ENCODE assay signal across 1 cellular context in genomic region chr17:48123776-48124388, GRCh38.
TF ChIP-seq lines count a peak whose summit lies in the region.

No MANE protein-coding gene starts in this region.

TF ChIP-seq in K562, 482 proteins besides CTCF, POLR2A, EP300 and RAD21:
- TF ChIP-seq PRDM10 (IDR thresholded peaks at IDR 0.05; ENCODE audit: partially characterized antibody) (peak; percentile 57), CBX1 (IDR thresholded peaks at IDR 0.05; ENCODE audit: low read depth) (no peak)
TF ChIP-seq in K562: peak in this region for 1.
